In genomic region chr1:21082078-21082477, GRCh38 we compare ENCODE assay signal across 16 cellular contexts.
A peak's percentile ranks its signal among the peaks of the same experiment; 100 is the strongest.
DNase-seq lines count a peak whose midpoint lies in the region; ATAC-seq and TF ChIP-seq lines count a peak whose summit lies in the region.
"Had no signal": no experiment of that assay in that cellular context is flagged by ENCODE, and none has a peak within 500 bp of the region (broad histone marks: within the 10 kb centered on the region; RNA-seq: fewer than 3 reads in every experiment).

No MANE protein-coding gene starts in this region.

- no peak for TF ChIP-seq CTCF in AG10803 (conservative IDR thresholded peaks at IDR 0.05; ENCODE audit: low read length)
- TF ChIP-seq CTCF in foreskin fibroblast (IDR thresholded peaks at IDR 0.05; ENCODE audit: low read depth, low read length): no peak
- TF ChIP-seq CTCF in dorsolateral prefrontal cortex (IDR thresholded peaks at IDR 0.05 in 54 of 56, conservative IDR thresholded peaks at IDR 0.05 in 2 of 56; ENCODE audit: low read depth in 1 of 56, partially characterized antibody in 56 of 56): no peak

- POLR2A ChIA-PET in CD4-positive, alpha-beta memory T cell (lab: Charles Lee; ENCODE audit: partially characterized antibody): no interaction called here

- H3K4me1 Mint-ChIP-seq in CD4-positive, alpha-beta memory T cell: peaks cover 0 to 5% (median 2%) of the 10 kb centered on the region in 4 donors

- CTCF ChIA-PET in CD4-positive, alpha-beta memory T cell (lab: Charles Lee; ENCODE audit: partially characterized antibody): no interaction called here

- no peaks in the 10 kb centered on the region for H3K27me3 ChIP-seq in CD4-positive, alpha-beta memory T cell (ENCODE audit: insufficient read depth, low read length)
- no peaks in the 10 kb centered on the region for H3K27me3 ChIP-seq in dorsolateral prefrontal cortex
- H3K27me3 ChIP-seq: BLaER1 treated with 17β-estradiol and CSF1 and Interleukin-3, amounts not matched to agents 10 nM and 100 nM had no signal

- no peaks in the 10 kb centered on the region for H3K9me3 Mint-ChIP-seq in CD4-positive, alpha-beta memory T cell

- H3K27me3 Mint-ChIP-seq in CD4-positive, alpha-beta memory T cell: no peaks in the 10 kb centered on the region

- intact Hi-C loops in CD4-positive, alpha-beta memory T cell (cut with micrococcal nuclease): no loop called here
- intact Hi-C loops in dorsolateral prefrontal cortex (cut with DNase I): no loop called here

- DNase-seq in AG10803 (ENCODE audit: low read depth): peak; percentile 54
- DNase-seq in HCEC 1CT: peak; percentile 60
- peak; percentile 10 for DNase-seq in cerebellar cortex (ENCODE audit: low spot score)
- peak; percentile 16 to 67 for DNase-seq in foreskin fibroblast
- DNase-seq in CD4-positive, alpha-beta memory T cell: no peak
- no peak for DNase-seq in T1000 (lab: John Stamatoyannopoulos, UW)
- DNase-seq in dorsolateral prefrontal cortex: no peak
- DNase-seq: NCI-H1417, NCI-H187 treated with DMSO at 0.1 percent for 48 hours, NCI-H2171, Right ventricle myocardium superior had no signal

- H3K9me3 ChIP-seq in CD4-positive, alpha-beta memory T cell (ENCODE audit: control insufficient read depth in 1 of 2, low read length in 2 of 2): no peaks in the 10 kb centered on the region
- H3K9me3 ChIP-seq: BLaER1 treated with 17β-estradiol and CSF1 and Interleukin-3, amounts not matched to agents 10 nM and 100 nM had no signal

- H3K4me1 ChIP-seq in CD4-positive, alpha-beta memory T cell (ENCODE audit: insufficient read depth, low read length): no peaks in the 10 kb centered on the region

- no peaks in the 10 kb centered on the region for H3K36me3 ChIP-seq in CD4-positive, alpha-beta memory T cell (ENCODE audit: insufficient read depth, low read length)

- no peak overlapping the region for H3K4me3 Mint-ChIP-seq in CD4-positive, alpha-beta memory T cell

- H3K36me3 Mint-ChIP-seq in CD4-positive, alpha-beta memory T cell: peaks cover 6 to 36% of the 10 kb centered on the region in 2 donors

- H3K27ac ChIP-seq in CD4-positive, alpha-beta memory T cell (ENCODE audit: low read depth, low read length): no peak overlapping the region
- no peak overlapping the region for H3K27ac ChIP-seq in dorsolateral prefrontal cortex
- H3K27ac ChIP-seq: BLaER1 treated with 17β-estradiol and CSF1 and Interleukin-3, amounts not matched to agents 10 nM and 100 nM; HL-60 had no signal

- ATAC-seq in GM18498 (IDR thresholded peaks at IDR 0.05; ENCODE audit: unreplicated experiment): no peak
- ATAC-seq: K562, Panc1 had no signal

- H3K27ac Mint-ChIP-seq in CD4-positive, alpha-beta memory T cell: no peak overlapping the region

- H3K4me3 ChIP-seq in AG10803 (ENCODE audit: low read length) (no peak overlapping the region), foreskin fibroblast (ENCODE audit: low read depth in 1 of 2, low read length in 2 of 2) (no peak overlapping the region), dorsolateral prefrontal cortex (no peak overlapping the region)
- no peak overlapping the region for H3K4me3 ChIP-seq in CD4-positive, alpha-beta memory T cell (ENCODE audit: low read length in 2 of 2)
- H3K4me3 ChIP-seq: BLaER1 treated with 17β-estradiol and CSF1 and Interleukin-3, amounts not matched to agents 10 nM and 100 nM; K562 had no signal

Comparison
In these comparisons a context has a peak if more than half of its experiments do, and no peak if none do; other contexts are left out.
1. DNase-seq: peak in AG10803 (single experiment), HCEC 1CT (single experiment), cerebellar cortex (single experiment) and foreskin fibroblast (2 of 2); none in CD4-positive, alpha-beta memory T cell (0 of 5), T1000 (single experiment) and dorsolateral prefrontal cortex (0 of 10).